Comparison of ENCODE assay signal across 1 cellular context in genomic region chr10:131921191-131921590, GRCh38.
TF ChIP-seq lines count a peak whose summit lies in the region.

No MANE protein-coding gene starts in this region.

TF ChIP-seq in K562, 482 proteins besides CTCF, POLR2A, EP300 and RAD21 (continued from another document):
- TF ChIP-seq FOXA3 (CRISPR knock-in tag; conservative IDR thresholded peaks at IDR 0.05 in 1 of 2, IDR thresholded peaks at IDR 0.05 in 1 of 2) (no peak), KDM1A (IDR thresholded peaks at IDR 0.05) (peak in 1 of 2 experiments; percentile 57; a peak in 1 of 4 replicates), E4F1 (CRISPR knock-in tag; IDR thresholded peaks at IDR 0.05; ENCODE audit: borderline replicate concordance) (no peak)
